Comparison of ENCODE assay signal across 9 cellular contexts in the genomic region with DNA sequence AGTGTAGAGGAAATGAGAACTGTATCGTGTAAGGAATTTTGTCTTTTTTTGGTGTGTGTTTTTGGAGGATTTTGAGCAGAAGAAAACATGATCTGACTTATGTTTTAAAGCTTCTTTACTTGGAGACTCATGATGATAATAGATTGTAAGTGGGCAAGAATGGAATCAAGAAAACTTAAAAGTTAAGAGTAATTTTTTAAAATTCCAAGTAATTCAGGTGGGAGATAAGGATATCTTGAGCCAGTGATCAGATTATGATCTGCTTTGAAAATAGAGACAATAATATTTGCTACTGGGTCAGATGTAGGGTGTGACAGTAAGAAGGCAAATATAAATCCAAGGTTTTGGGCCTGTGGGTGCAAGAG. TPM values are rescaled to one million over a fixed set of nuclear protein-coding genes. Genes with fewer than 3 reads are reported as not detected.
A peak's percentile ranks its signal among the peaks of the same experiment; 100 is the strongest.
DNase-seq lines count a peak whose midpoint lies in the region; ATAC-seq and TF ChIP-seq lines count a peak whose summit lies in the region.
"Had no signal": no experiment of that assay in that cellular context is flagged by ENCODE, and none has a peak within 500 bp of the region (broad histone marks: within the 10 kb centered on the region; RNA-seq: fewer than 3 reads in every experiment).

No MANE protein-coding gene starts in this region.

- H3K9ac ChIP-seq in neuronal stem cell (ENCODE audit: low read depth, low read length, poor library complexity): no peak overlapping the region

- peaks cover 12% of the 10 kb centered on the region for H3K27me3 Mint-ChIP-seq in T-helper 2 cell treated with Interferon-gamma antibody and Interleukin-4, amounts not matched to agents 5 μg/mL and 100 μg/mL, for 36 hours (ENCODE audit: low read depth)

- H3K36me3 ChIP-seq in neuronal stem cell (replicated peaks in 1 of 2; ENCODE audit: control insufficient read depth in 2 of 2, insufficient read depth in 2 of 2, low read length in 2 of 2): peaks cover 6 to 15% of the 10 kb centered on the region in 2 donors

- no peak overlapping the region for H4K91ac ChIP-seq in neuronal stem cell (ENCODE audit: low read depth, low read length, poor library complexity)

- no peak overlapping the region for H3K27ac Mint-ChIP-seq in T-helper 2 cell treated with Interferon-gamma antibody and Interleukin-4, amounts not matched to agents 5 μg/mL and 100 μg/mL, for 36 hours
- H3K27ac Mint-ChIP-seq: activated T-helper 2 cell treated with anti-CD3 and anti-CD28 coated beads, Interferon-gamma antibody, Interleukin-2, Interleukin-4, amounts not matched to agents 10 μg/mL and 5 μg/mL and 100 μg/mL, durations not matched to agents 14 hours and 24 hours and 36 hours had no signal

- no peaks in the 10 kb centered on the region for H3K79me1 ChIP-seq in neuronal stem cell (ENCODE audit: low read depth, low read length)

- ATAC-seq in GM21717 (IDR thresholded peaks at IDR 0.05; ENCODE audit: unreplicated experiment): no peak

- H3K9me3 ChIP-seq in neuronal stem cell (replicated peaks in 1 of 2; ENCODE audit: control insufficient read depth in 2 of 2, insufficient read depth in 1 of 2, low read depth in 1 of 2, low read length in 2 of 2): no peaks in the 10 kb centered on the region

- no peak overlapping the region for H3K18ac ChIP-seq in neuronal stem cell (ENCODE audit: low read length)

- peaks cover 19% of the 10 kb centered on the region for H3K4me1 Mint-ChIP-seq in T-helper 2 cell treated with Interferon-gamma antibody and Interleukin-4, amounts not matched to agents 5 μg/mL and 100 μg/mL, for 36 hours (ENCODE audit: low read depth)

- peaks cover 0 to 2% of the 10 kb centered on the region in 2 donors for H3K4me1 ChIP-seq in neuronal stem cell (ENCODE audit: control insufficient read depth in 2 of 2, insufficient read depth in 1 of 2, low read depth in 1 of 2, low read length in 2 of 2)

- no peak overlapping the region for H2BK12ac ChIP-seq in neuronal stem cell (ENCODE audit: low read length)

- no peak overlapping the region for H2AK5ac ChIP-seq in neuronal stem cell (ENCODE audit: low read depth, low read length)

- H3K4me2 ChIP-seq in neuronal stem cell (ENCODE audit: insufficient read depth, low read length, poor library complexity, severe bottlenecking): peak overlapping the region; percentile 56

- no peak overlapping the region for H2BK120ac ChIP-seq in neuronal stem cell (ENCODE audit: low read depth, low read length)

- H2BK5ac ChIP-seq in neuronal stem cell (ENCODE audit: low read length): no peak overlapping the region

- peak overlapping the region; percentile 95 for H2AFZ ChIP-seq in neuronal stem cell (ENCODE audit: low read length)

- no peak for TF ChIP-seq CTCF in AG10803 (conservative IDR thresholded peaks at IDR 0.05; ENCODE audit: low read length)
- TF ChIP-seq CTCF in NB4 (IDR thresholded peaks at IDR 0.05; ENCODE audit: low read depth, low read length): no peak

- H3K27me3 ChIP-seq in neuronal stem cell (ENCODE audit: control insufficient read depth in 3 of 3, insufficient read depth in 3 of 3, low read depth in 1 of 3, low read length in 3 of 3): peaks cover 0 to 7% (median 0%) of the 10 kb centered on the region in 3 experiments

- H3K27ac ChIP-seq in epithelial cell of prostate: peak overlapping the region; percentile 76
- H3K27ac ChIP-seq in neuronal stem cell (replicated peaks; ENCODE audit: low read length): no peak overlapping the region

- H3K9me3 Mint-ChIP-seq in T-helper 2 cell treated with Interferon-gamma antibody and Interleukin-4, amounts not matched to agents 5 μg/mL and 100 μg/mL, for 36 hours: no peaks in the 10 kb centered on the region
- H3K9me3 Mint-ChIP-seq: activated T-helper 2 cell treated with anti-CD3 and anti-CD28 coated beads, Interferon-gamma antibody, Interleukin-2, Interleukin-4, amounts not matched to agents 10 μg/mL and 5 μg/mL and 100 μg/mL, durations not matched to agents 14 hours and 24 hours and 36 hours had no signal

- H3K23ac ChIP-seq in neuronal stem cell (ENCODE audit: low read depth, low read length, poor library complexity): no peak overlapping the region

- DNase-seq in AG10803 (ENCODE audit: low read depth) (no peak), NB4 (ENCODE audit: low read depth) (no peak), epithelial cell of prostate (ENCODE audit: low read depth, low spot score) (no peak), neuronal stem cell (ENCODE audit: low spot score) (no peak), Ammon's horn (ENCODE audit: low spot score) (no peak), NCI-H2029 (lab: John Stamatoyannopoulos, UW) (no peak)
- no peak for DNase-seq in T-helper 2 cell treated with Interferon-gamma antibody and Interleukin-4, amounts not matched to agents 5 μg/mL and 100 μg/mL, for 36 hours (ENCODE audit: low spot score)

- no peak overlapping the region for H4K8ac ChIP-seq in neuronal stem cell (ENCODE audit: low read depth, low read length)

- TF ChIP-seq POLR2A in NB4 (IDR thresholded peaks at IDR 0.05; ENCODE audit: extremely low read depth, insufficient read length): no peak

- H3K4me3 ChIP-seq in AG10803 (ENCODE audit: low read length): peak overlapping the region; percentile 79
- peak overlapping the region; percentile 84 for H3K4me3 ChIP-seq in NB4 (ENCODE audit: low read depth, low read length)
- peak overlapping the region; percentile 70 to 90 for H3K4me3 ChIP-seq in neuronal stem cell (ENCODE audit: low read length in 2 of 2)

- WGBS in neuronal stem cell (ENCODE audit: extremely low coverage in 2 of 2, insufficient read length in 2 of 2, insufficient replicate concordance in 1 of 2), 2 donors: 100% methylated on average over 1 of the region's 1 CpG; no CpG with 5 or more reads in 1 of the 2 donors

- no peak overlapping the region for H2BK15ac ChIP-seq in neuronal stem cell (ENCODE audit: low read length)

- peaks cover under 1% of the 10 kb centered on the region for H3K36me3 Mint-ChIP-seq in T-helper 2 cell treated with Interferon-gamma antibody and Interleukin-4, amounts not matched to agents 5 μg/mL and 100 μg/mL, for 36 hours (ENCODE audit: low read depth)

- H3K4me3 Mint-ChIP-seq in T-helper 2 cell treated with Interferon-gamma antibody and Interleukin-4, amounts not matched to agents 5 μg/mL and 100 μg/mL, for 36 hours: no peak overlapping the region

- no peak overlapping the region for H3K14ac ChIP-seq in neuronal stem cell (ENCODE audit: low read length)

- H3K4ac ChIP-seq in neuronal stem cell (ENCODE audit: low read length): no peak overlapping the region

RNA-seq across cellular contexts. Expression of a gene that starts 0.7 kb away (rescaled TPM):
- 17.4 TPM for polyA plus RNA-seq in neuronal stem cell (2013, experiment 1 of 2)
- polyA plus RNA-seq in neuronal stem cell (2013, experiment 2 of 2): 17.1 TPM

RNA-seq across cellular contexts. Expression of a gene that starts 8.6 kb away (rescaled TPM):
- polyA plus RNA-seq in neuronal stem cell (2013, experiment 1 of 2): 0.03 TPM
- polyA plus RNA-seq in neuronal stem cell (2013, experiment 2 of 2): 0.03 TPM

RNA-seq across cellular contexts. Expression of a gene that starts 13.7 kb away (rescaled TPM):
- 6.2 TPM for polyA plus RNA-seq in neuronal stem cell (2013, experiment 1 of 2)
- 6.1 TPM for polyA plus RNA-seq in neuronal stem cell (2013, experiment 2 of 2)

RNA-seq across cellular contexts. Expression of a gene that starts 15.6 kb away (rescaled TPM):
- 3.5 TPM for polyA plus RNA-seq in neuronal stem cell (2013, experiment 1 of 2)
- polyA plus RNA-seq in neuronal stem cell (2013, experiment 2 of 2): 3.7 TPM

RNA-seq across cellular contexts. Expression of a gene that starts 42.6 kb away (rescaled TPM):
- polyA plus RNA-seq in neuronal stem cell (2013, experiment 1 of 2): 15.8 TPM
- polyA plus RNA-seq in neuronal stem cell (2013, experiment 2 of 2): 16.0 TPM
